8 cellular contexts compared by ENCODE assay signal in genomic region chrX:68498508-68499379, GRCh38. TPM values are rescaled to one million over a fixed set of nuclear protein-coding genes. Genes with fewer than 3 reads are reported as not detected.
DNase-seq lines count a peak whose midpoint lies in the region; ATAC-seq, FAIRE-seq and TF ChIP-seq lines count a peak whose summit lies in the region.

YIPF6 (plus strand) TSS chrX:68499051; CDS start chrX:68499067, 16 bp downstream.

- TF ChIP-seq CTCF in adrenal gland (IDR thresholded peaks at IDR 0.05) = no peak
- TF ChIP-seq CTCF in heart left ventricle (IDR thresholded peaks at IDR 0.05) = no peak
- no peak for TF ChIP-seq CTCF in upper lobe of right lung (IDR thresholded peaks at IDR 0.05)

- H3K27me3 ChIP-seq in adrenal gland = peaks cover 5% of the 10 kb centered on the region
- H3K27me3 ChIP-seq in heart left ventricle = no peaks in the 10 kb centered on the region
- no peaks in the 10 kb centered on the region for H3K27me3 ChIP-seq in upper lobe of right lung

- no peaks in the 10 kb centered on the region for H3K9me3 ChIP-seq in adrenal gland (replicated peaks in 1 of 3)
- no peaks in the 10 kb centered on the region for H3K9me3 ChIP-seq in heart left ventricle
- no peaks in the 10 kb centered on the region for H3K9me3 ChIP-seq in upper lobe of right lung

- peaks cover 0 to 16% of the 10 kb centered on the region in 2 donors for H3K4me1 ChIP-seq in adrenal gland (replicated peaks in 1 of 2)
- H3K4me1 ChIP-seq in heart left ventricle = peaks cover 0 to 31% (median 12%) of the 10 kb centered on the region in 12 donors
- peaks cover 9% of the 10 kb centered on the region for H3K4me1 ChIP-seq in upper lobe of right lung

- no peaks in the 10 kb centered on the region for H3K36me3 ChIP-seq in adrenal gland (replicated peaks in 1 of 2)
- H3K36me3 ChIP-seq in heart left ventricle = peaks cover 0 to 1% (median 0%) of the 10 kb centered on the region in 9 donors
- H3K36me3 ChIP-seq in upper lobe of right lung = no peaks in the 10 kb centered on the region

- intact Hi-C loops in adrenal gland (cut with DNase I) = no loop called here
- intact Hi-C loops in heart left ventricle (cut with DNase I) = no loop called here
- intact Hi-C loops in posterior vena cava (cut with DNase I) = no loop called here
- intact Hi-C loops in upper lobe of right lung (cut with DNase I) = no loop called here

- ATAC-seq in HG02588 (IDR thresholded peaks at IDR 0.05; ENCODE audit: unreplicated experiment) = peak; percentile 99
- ATAC-seq in heart left ventricle = peak; percentile 96 to 99 (median 96)
- peak; percentile 99 for ATAC-seq in upper lobe of right lung

- WGBS in adrenal gland, 4 donors = 0 to 56% (median 15%) methylated on average over 10 to 68 of the region's 68 CpGs
- 0 to 36% (median 18%) methylated on average over 56 to 68 of the region's 68 CpGs for WGBS in heart left ventricle, 4 donors

- TF ChIP-seq POLR2A in GM12891 (IDR thresholded peaks at IDR 0.05; ENCODE audit: low read depth, low read length) = peak; percentile 93
- TF ChIP-seq POLR2A in adrenal gland (IDR thresholded peaks at IDR 0.05) = peak; percentile 73 to 79
- TF ChIP-seq POLR2A in heart left ventricle (IDR thresholded peaks at IDR 0.05) = peak in 1 of 2 donors; percentile 67

- peak; percentile 90 for FAIRE-seq in GM12891 (lab: Jason Lieb, UNC)

- DNase-seq in GM12891 (ENCODE audit: insufficient read length, low spot score) = peak; percentile 39
- peak; percentile 65 for DNase-seq in NCI-H1092 treated with DMSO at 0.1 percent for 48 hours (lab: John Stamatoyannopoulos, UW)
- DNase-seq in T-helper 1 cell = peak; percentile 30 to 75 (median 49)
- peak; percentile 77 to 86 (median 80) for DNase-seq in adrenal gland
- peak; percentile 82 to 88 (median 82) for DNase-seq in heart left ventricle
- peak; percentile 93 for DNase-seq in posterior vena cava (ENCODE audit: low spot score)
- peak; percentile 89 for DNase-seq in upper lobe of right lung

- peak within 1 kb of the TSS; percentile 53 to 83 (median 72) for H3K4me3 ChIP-seq in adrenal gland
- peak within 1 kb of the TSS; percentile 43 to 92 (median 72) for H3K4me3 ChIP-seq in heart left ventricle
- peak within 1 kb of the TSS; percentile 69 for H3K4me3 ChIP-seq in upper lobe of right lung

- H3K27ac ChIP-seq in adrenal gland (peak within 1 kb of the TSS; percentile 90 to 98 (median 94)), heart left ventricle (peak within 1 kb of the TSS; percentile 69 to 98 (median 92)), upper lobe of right lung (peak within 1 kb of the TSS; percentile 94)

TF ChIP-seq in GM12891, 5 proteins besides CTCF, POLR2A, EP300 and RAD21:
- TF ChIP-seq POLR2AphosphoS5 (IDR thresholded peaks at IDR 0.05; ENCODE audit: low read depth, low read length) (peak; percentile 86), TAF1 (IDR thresholded peaks at IDR 0.05; ENCODE audit: low read depth, low read length) (peak; percentile 89), POU2F2 (IDR thresholded peaks at IDR 0.05; ENCODE audit: low read depth, low read length) (no peak; the same call in 1 of the 2 replicates), PAX5 (IDR thresholded peaks at IDR 0.05; ENCODE audit: insufficient read depth, low read length, severe bottlenecking) (no peak), SPI1 (IDR thresholded peaks at IDR 0.05; ENCODE audit: low read depth, low read length) (no peak)

RNA-seq across cellular contexts. Expression of gene YIPF6, which starts in this region (rescaled TPM):
- polyA plus RNA-seq in GM12891 (2012; ENCODE audit: low read depth, missing spikeins) = 3.8 TPM
- total RNA-seq in adrenal gland (10 to 100 TPM; 23.4 to 60.3 (median 38.4) TPM), heart left ventricle (10 to 100 TPM; 14.9 to 35.2 (median 31.1) TPM), posterior vena cava (10 to 100 TPM; 35.2 to 41.2 TPM), upper lobe of right lung (44.5 TPM)
- polyA plus RNA-seq in adrenal gland (10 to 100 TPM in 1 of 3 donors, 1 to 10 TPM in 2; 5.9 to 30.6 (median 6.3) TPM), heart left ventricle (10 to 100 TPM in 1 of 2 donors, 1 to 10 TPM in 1; 8.6 to 14.4 TPM)

Comparison
In these comparisons a context has a peak if more than half of its experiments do, and no peak if none do; other contexts are left out.
1. Peak in every context shown above with its lines: DNase-seq, ATAC-seq, H3K4me3 ChIP-seq and H3K27ac ChIP-seq.
2. DNase-seq: peak in every context shown above with its lines; median percentile 93 in posterior vena cava; 89 in upper lobe of right lung; 82 in heart left ventricle; 80 in adrenal gland; 65 in NCI-H1092 treated with DMSO at 0.1 percent for 48 hours; 49 in T-helper 1 cell; 39 in GM12891.